1 cellular context compared by ENCODE assay signal in the genomic region with DNA sequence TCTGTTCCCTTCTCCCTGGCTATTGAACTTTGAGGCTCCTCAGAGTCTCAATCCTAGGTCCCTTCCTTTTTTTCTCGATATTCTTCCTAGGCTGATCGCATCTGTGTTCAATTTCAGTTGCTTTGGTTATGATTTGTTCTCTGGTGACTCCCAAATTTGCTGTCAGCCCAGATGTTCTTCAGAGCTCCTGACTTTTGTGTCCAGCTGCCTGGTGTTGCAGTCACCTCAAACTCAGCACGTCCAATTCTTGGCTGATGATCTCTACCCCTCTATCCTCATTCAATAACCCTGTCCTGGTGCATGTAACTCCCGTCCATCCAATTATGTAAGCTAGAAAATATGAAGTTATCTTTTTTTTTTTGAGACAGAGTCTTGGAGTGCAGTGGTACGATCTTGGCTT.
TF ChIP-seq lines count a peak whose summit lies in the region.

No MANE protein-coding gene starts in this region.

TF ChIP-seq in SK-N-SH, 30 proteins besides CTCF, POLR2A, EP300 and RAD21 (continued from another document):
- TF ChIP-seq EZH2phosphoT487 (IDR thresholded peaks at IDR 0.05; ENCODE audit: borderline replicate concordance, low read depth) (no peak), CHD2 (IDR thresholded peaks at IDR 0.05; ENCODE audit: low read length, partially characterized antibody) (no peak), RXRA (IDR thresholded peaks at IDR 0.05; ENCODE audit: borderline replicate concordance, low read depth) (no peak), GABPA (IDR thresholded peaks at IDR 0.05; ENCODE audit: low read depth) (no peak), MEF2A (IDR thresholded peaks at IDR 0.05; ENCODE audit: borderline replicate concordance, low read depth) (no peak), TEAD4 (IDR thresholded peaks at IDR 0.05; ENCODE audit: borderline replicate concordance, insufficient read depth) (no peak), SIN3A (IDR thresholded peaks at IDR 0.05; ENCODE audit: borderline replicate concordance, low read depth, low read length) (no peak), TCF12 (IDR thresholded peaks at IDR 0.05) (no peak), RFX5 (IDR thresholded peaks at IDR 0.05; ENCODE audit: low read length) (no peak)
- TF ChIP-seq, protein P1, sequence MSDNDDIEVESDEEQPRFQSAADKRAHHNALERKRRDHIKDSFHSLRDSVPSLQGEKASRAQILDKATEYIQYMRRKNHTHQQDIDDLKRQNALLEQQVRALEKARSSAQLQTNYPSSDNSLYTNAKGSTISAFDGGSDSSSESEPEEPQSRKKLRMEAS (IDR thresholded peaks at IDR 0.05; ENCODE audit: low read depth), result no peak
